Comparison of ENCODE assay signal across 12 cellular contexts in genomic region chr4:71266090-71266794, GRCh38.
DNase-seq lines count a peak whose midpoint lies in the region; ATAC-seq and TF ChIP-seq lines count a peak whose summit lies in the region.
"Had no signal": no experiment of that assay in that cellular context is flagged by ENCODE, and none has a peak within 500 bp of the region (broad histone marks: within the 10 kb centered on the region; RNA-seq: fewer than 3 reads in every experiment).

No MANE protein-coding gene starts in this region.

- H3K4me2 ChIP-seq in Loucy (ENCODE audit: low read depth, low read length, poor library complexity, severe bottlenecking): peak overlapping the region; percentile 41

- H3K36me3 Mint-ChIP-seq in activated CD4-positive, alpha-beta memory T cell treated with anti-CD3 and anti-CD28 coated beads for 36 hours: no peaks in the 10 kb centered on the region
- no peaks in the 10 kb centered on the region for H3K36me3 Mint-ChIP-seq in endothelial cell (ENCODE audit: low read depth, unreplicated experiment)
- H3K36me3 Mint-ChIP-seq: CD14-positive monocyte had no signal

- no peaks in the 10 kb centered on the region for H3K9me2 ChIP-seq in Loucy (replicated peaks; ENCODE audit: low read depth, low read length)

- no peak overlapping the region for H3K4me3 ChIP-seq in Loucy (ENCODE audit: low read length, poor library complexity, severe bottlenecking)
- no peak overlapping the region for H3K4me3 ChIP-seq in right atrium auricular region

- intact Hi-C loops in activated CD4-positive, alpha-beta memory T cell treated with anti-CD3 and anti-CD28 coated beads for 36 hours (cut with micrococcal nuclease): no loop called here

- no peak overlapping the region for H3K4me3 Mint-ChIP-seq in activated CD4-positive, alpha-beta memory T cell treated with anti-CD3 and anti-CD28 coated beads for 36 hours
- H3K4me3 Mint-ChIP-seq in endothelial cell (ENCODE audit: unreplicated experiment): no peak overlapping the region
- H3K4me3 Mint-ChIP-seq: CD14-positive monocyte; dendritic cell treated with granulocyte-macrophage colony-stimulating factor and Interleukin-4, amounts not matched to agents 40 ng/mL and 50 ng/mL, for 4 days had no signal

- CTCF ChIA-PET in activated CD4-positive, alpha-beta memory T cell treated with anti-CD3 and anti-CD28 coated beads for 36 hours (lab: Charles Lee): interaction anchor here (1.6 kb wide), 1 partner anchor 82 kb away, joined by 5 read pairs; no protein-coding TSS in a partner anchor

- no peaks in the 10 kb centered on the region for H3K9me3 Mint-ChIP-seq in activated CD4-positive, alpha-beta memory T cell treated with anti-CD3 and anti-CD28 coated beads for 36 hours
- H3K9me3 Mint-ChIP-seq in endothelial cell (ENCODE audit: unreplicated experiment): no peaks in the 10 kb centered on the region
- H3K9me3 Mint-ChIP-seq: CD14-positive monocyte; dendritic cell treated with granulocyte-macrophage colony-stimulating factor and Interleukin-4, amounts not matched to agents 40 ng/mL and 50 ng/mL, for 4 days had no signal

- ATAC-seq in GM21360 (IDR thresholded peaks at IDR 0.05; ENCODE audit: unreplicated experiment) (peak; percentile 39), esophagus mucosa (no peak)

- H3K4me1 Mint-ChIP-seq in activated CD4-positive, alpha-beta memory T cell treated with anti-CD3 and anti-CD28 coated beads for 36 hours (ENCODE audit: low read depth): peaks cover 10% of the 10 kb centered on the region
- H3K4me1 Mint-ChIP-seq in endothelial cell (ENCODE audit: unreplicated experiment): peaks cover 11% of the 10 kb centered on the region

- no peaks in the 10 kb centered on the region for H3K27me3 ChIP-seq in Loucy (ENCODE audit: insufficient read depth, low read length, poor library complexity, severe bottlenecking)
- H3K27me3 ChIP-seq in right atrium auricular region: no peaks in the 10 kb centered on the region

- POLR2A ChIA-PET in activated CD4-positive, alpha-beta memory T cell treated with anti-CD3 and anti-CD28 coated beads for 36 hours (lab: Charles Lee): no interaction called here

- H3K27ac Mint-ChIP-seq in activated CD4-positive, alpha-beta memory T cell treated with anti-CD3 and anti-CD28 coated beads for 36 hours: no peak overlapping the region
- no peak overlapping the region for H3K27ac Mint-ChIP-seq in endothelial cell (ENCODE audit: unreplicated experiment)
- H3K27ac Mint-ChIP-seq: CD14-positive monocyte; dendritic cell treated with granulocyte-macrophage colony-stimulating factor and Interleukin-4, amounts not matched to agents 40 ng/mL and 50 ng/mL, for 4 days had no signal

- peak overlapping the region; percentile 25 to 40 for H3K27ac ChIP-seq in right atrium auricular region
- H3K27ac ChIP-seq: neutrophil had no signal

- H3K9me3 ChIP-seq in Loucy (ENCODE audit: insufficient read depth, low read depth, low read length) (no peaks in the 10 kb centered on the region), right atrium auricular region (no peaks in the 10 kb centered on the region)
- H3K9me3 ChIP-seq: neutrophil had no signal

- peaks cover 27% of the 10 kb centered on the region; the same call in 1 of the 2 replicates for H3K79me2 ChIP-seq in Loucy (ENCODE audit: insufficient read depth, low read length)

- TF ChIP-seq CTCF in Loucy (conservative IDR thresholded peaks at IDR 0.05; ENCODE audit: low read length) (no peak), right atrium auricular region (IDR thresholded peaks at IDR 0.05) (no peak), endothelial cell (IDR thresholded peaks at IDR 0.05; ENCODE audit: unreplicated experiment) (no peak)

- H4K20me1 ChIP-seq in Loucy (ENCODE audit: insufficient read depth, low read length, poor library complexity, severe bottlenecking): peaks cover 4% of the 10 kb centered on the region

- H3K4me1 ChIP-seq in Loucy (ENCODE audit: insufficient read depth, low read length, poor library complexity, severe bottlenecking) (peaks cover 47% of the 10 kb centered on the region), right atrium auricular region (peaks cover 0 to 23% of the 10 kb centered on the region in 2 donors)

- no peak overlapping the region for H3K9ac ChIP-seq in Loucy (ENCODE audit: low read depth, low read length, poor library complexity, severe bottlenecking)

- DNase-seq in AG20443 (ENCODE audit: low spot score) (peak; percentile 73), right atrium auricular region (ENCODE audit: low spot score) (peak; percentile 69), NCI-H446 (lab: John Stamatoyannopoulos, UW) (no peak), endothelial cell (ENCODE audit: low spot score) (no peak)
- DNase-seq in activated CD4-positive, alpha-beta memory T cell treated with anti-CD3 and anti-CD28 coated beads for 36 hours: no peak
- DNase-seq: activated T-cell treated with anti-CD3 and anti-CD28 coated beads for 4 hours had no signal

- no peak overlapping the region for H2AFZ ChIP-seq in Loucy (ENCODE audit: low read length)

- H3K27me3 Mint-ChIP-seq in activated CD4-positive, alpha-beta memory T cell treated with anti-CD3 and anti-CD28 coated beads for 36 hours: peaks cover 2% of the 10 kb centered on the region
- H3K27me3 Mint-ChIP-seq in endothelial cell (ENCODE audit: unreplicated experiment): peaks cover 1% of the 10 kb centered on the region

- H3F3A ChIP-seq in Loucy (ENCODE audit: low read depth): no peaks in the 10 kb centered on the region

- no peaks in the 10 kb centered on the region for H3K36me3 ChIP-seq in Loucy (ENCODE audit: insufficient read depth, low read length)
- H3K36me3 ChIP-seq in right atrium auricular region: no peaks in the 10 kb centered on the region
- H3K36me3 ChIP-seq: neutrophil had no signal

Comparison
In these comparisons a context has a peak if more than half of its experiments do, and no peak if none do; other contexts are left out.
1. DNase-seq: peak in AG20443 (single experiment) and right atrium auricular region (single experiment); none in activated CD4-positive, alpha-beta memory T cell treated with anti-CD3 and anti-CD28 coated beads for 36 hours (single experiment), NCI-H446 (0 of 2) and endothelial cell (single experiment).